Comparison of ENCODE assay signal across 1 cellular context in genomic region chr20:17807670-17808069, GRCh38.
TF ChIP-seq lines count a peak whose summit lies in the region.

No MANE protein-coding gene starts in this region.

TF ChIP-seq in GM23338, 12 proteins besides CTCF, POLR2A, EP300 and RAD21 (continued from another document):
- no peak for TF ChIP-seq ZNF462 (CRISPR knock-in tag; IDR thresholded peaks at IDR 0.05)
- TF ChIP-seq CREB1 (CRISPR knock-in tag; IDR thresholded peaks at IDR 0.05; ENCODE audit: low read depth), result no peak
- no peak for TF ChIP-seq JUNB (IDR thresholded peaks at IDR 0.05; ENCODE audit: unreplicated experiment)
- TF ChIP-seq ZNF114 (CRISPR knock-in tag; IDR thresholded peaks at IDR 0.05), result no peak
- no peak for TF ChIP-seq EZH2phosphoT487 (IDR thresholded peaks at IDR 0.05; ENCODE audit: unreplicated experiment)
